ENCODE assay signal across 1 cellular context in the genomic region with DNA sequence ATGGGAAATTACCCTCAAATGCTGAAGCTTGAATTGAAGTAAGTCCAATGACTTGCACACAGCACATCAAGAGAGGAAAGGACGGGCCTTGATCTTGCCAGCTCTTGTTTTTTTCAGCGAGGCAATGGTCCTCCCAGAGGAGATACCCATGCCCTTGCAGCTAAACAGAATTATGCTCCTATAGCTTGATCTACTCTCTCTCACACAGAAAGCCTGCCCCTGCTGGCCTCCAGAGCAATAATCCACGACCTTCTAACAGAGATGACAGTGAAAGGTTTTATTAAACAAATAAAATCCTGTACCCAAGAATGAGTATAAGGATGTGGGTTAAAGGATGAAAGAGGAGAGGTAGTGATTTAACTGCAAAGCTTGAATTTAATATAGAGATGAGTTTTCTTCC.
TF ChIP-seq lines count a peak whose summit lies in the region.

No MANE protein-coding gene starts in this region.

TF ChIP-seq in GM12878, 131 proteins besides CTCF, POLR2A, EP300 and RAD21 (continued from another document):
- TF ChIP-seq ETV6 (conservative IDR thresholded peaks at IDR 0.05 in 1 of 2, IDR thresholded peaks at IDR 0.05 in 1 of 2; ENCODE audit: borderline replicate concordance in 1 of 2, low read depth in 1 of 2) = no peak
- TF ChIP-seq NRF1 (conservative IDR thresholded peaks at IDR 0.05; ENCODE audit: low read depth, low read length) = no peak
- TF ChIP-seq SUPT20H (IDR thresholded peaks at IDR 0.05; ENCODE audit: borderline replicate concordance, control insufficient read depth, low read depth, low read length) = no peak
- TF ChIP-seq, protein P1, sequence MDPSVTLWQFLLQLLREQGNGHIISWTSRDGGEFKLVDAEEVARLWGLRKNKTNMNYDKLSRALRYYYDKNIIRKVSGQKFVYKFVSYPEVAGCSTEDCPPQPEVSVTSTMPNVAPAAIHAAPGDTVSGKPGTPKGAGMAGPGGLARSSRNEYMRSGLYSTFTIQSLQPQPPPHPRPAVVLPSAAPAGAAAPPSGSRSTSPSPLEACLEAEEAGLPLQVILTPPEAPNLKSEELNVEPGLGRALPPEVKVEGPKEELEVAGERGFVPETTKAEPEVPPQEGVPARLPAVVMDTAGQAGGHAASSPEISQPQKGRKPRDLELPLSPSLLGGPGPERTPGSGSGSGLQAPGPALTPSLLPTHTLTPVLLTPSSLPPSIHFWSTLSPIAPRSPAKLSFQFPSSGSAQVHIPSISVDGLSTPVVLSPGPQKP (IDR thresholded peaks at IDR 0.05; ENCODE audit: low read depth, low read length) = no peak
- no peak for TF ChIP-seq ESRRA (IDR thresholded peaks at IDR 0.05; ENCODE audit: low read length)
- TF ChIP-seq MTA3 (IDR thresholded peaks at IDR 0.05; ENCODE audit: borderline replicate concordance, low read length) = no peak
- TF ChIP-seq, protein P2, sequence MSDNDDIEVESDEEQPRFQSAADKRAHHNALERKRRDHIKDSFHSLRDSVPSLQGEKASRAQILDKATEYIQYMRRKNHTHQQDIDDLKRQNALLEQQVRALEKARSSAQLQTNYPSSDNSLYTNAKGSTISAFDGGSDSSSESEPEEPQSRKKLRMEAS (IDR thresholded peaks at IDR 0.05; ENCODE audit: low read depth, low read length) = no peak
